In genomic region chrX:113986427-113986826, GRCh38 we compare ENCODE assay signal across 27 cellular contexts.
DNase-seq lines count a peak whose midpoint lies in the region; ATAC-seq, FAIRE-seq and TF ChIP-seq lines count a peak whose summit lies in the region.
"Had no signal": no experiment of that assay in that cellular context is flagged by ENCODE, and none has a peak within 500 bp of the region (broad histone marks: within the 10 kb centered on the region; RNA-seq: fewer than 3 reads in every experiment).

No MANE protein-coding gene starts in this region.

- no peak for ATAC-seq in A549
- no peak for ATAC-seq in HG03342 (IDR thresholded peaks at IDR 0.05; ENCODE audit: unreplicated experiment)
- ATAC-seq: GM12878 had no signal

- H3K4ac ChIP-seq in H1 (replicated peaks; ENCODE audit: insufficient read length, low read depth, low read length), result no peak overlapping the region

- H3K23ac ChIP-seq in H1 (ENCODE audit: insufficient read length), result no peak overlapping the region

- H3K79me1 ChIP-seq in H1 (ENCODE audit: low read depth, low read length), result no peaks in the 10 kb centered on the region

- H3K27me3 ChIP-seq in HUES6 (ENCODE audit: control insufficient read depth, insufficient read depth, low read length) (no peaks in the 10 kb centered on the region), astrocyte (ENCODE audit: insufficient read depth, low read length) (no peaks in the 10 kb centered on the region), H1 (replicated peaks in 1 of 4; ENCODE audit: control insufficient read depth in 3 of 4, extremely low read depth in 1 of 4, insufficient read depth in 3 of 4, low read length in 3 of 4) (no peaks in the 10 kb centered on the region), esophagus muscularis mucosa (no peaks in the 10 kb centered on the region)
- H3K27me3 ChIP-seq: BE2C had no signal

- DNase-seq in A549 (ENCODE audit: low read depth in 1 of 2, low spot score in 1 of 2) (no peak), astrocyte (ENCODE audit: low read depth) (no peak), H1 (ENCODE audit: low read depth in 1 of 2, low spot score in 2 of 2) (no peak), ureter (ENCODE audit: low spot score) (no peak), esophagus muscularis mucosa (ENCODE audit: extremely low spot score) (no peak)
- DNase-seq: ACHN; BE2C; C1 segment of cervical spinal cord; CD4-positive, alpha-beta memory T cell; CD4-positive, CD25-positive, alpha-beta regulatory T cell; CD8-positive, alpha-beta memory T cell; COR-L47; DMS 273 treated with DMSO at 0.1 percent for 48 hours; DMS153; DMS53; DMS79; DND-41; EL; GDM1 had no signal

- no peaks in the 10 kb centered on the region for H3K4me1 ChIP-seq in A549
- peaks cover 21% of the 10 kb centered on the region for H3K4me1 ChIP-seq in HUES6 (ENCODE audit: control insufficient read depth, insufficient read depth, low read length)
- H3K4me1 ChIP-seq in astrocyte (ENCODE audit: insufficient read depth, low read length), result no peaks in the 10 kb centered on the region
- peaks cover 0 to 3% (median 0%) of the 10 kb centered on the region in 4 experiments; a peak in 1 of 7 replicates for H3K4me1 ChIP-seq in H1 (replicated peaks in 1 of 4; ENCODE audit: control insufficient read depth in 3 of 4, insufficient read depth in 4 of 4, low read length in 3 of 4)
- H3K4me1 ChIP-seq in esophagus muscularis mucosa, result no peaks in the 10 kb centered on the region
- H3K4me1 ChIP-seq: BE2C, BLaER1 had no signal

- no peak overlapping the region for H3K4me3 Mint-ChIP-seq in astrocyte (ENCODE audit: unreplicated experiment)
- H3K4me3 Mint-ChIP-seq: CD14-positive monocyte; CD4-positive, alpha-beta memory T cell; CD4-positive, CD25-positive, alpha-beta regulatory T cell; CD8-positive, alpha-beta memory T cell had no signal

- no peak overlapping the region for H3K18ac ChIP-seq in H1 (ENCODE audit: extremely low read depth, low read length)

- H3K9me3 ChIP-seq in A549, result no peaks in the 10 kb centered on the region
- peaks cover 31% of the 10 kb centered on the region for H3K9me3 ChIP-seq in HUES6 (ENCODE audit: control insufficient read depth, insufficient read depth, low read depth, low read length)
- no peaks in the 10 kb centered on the region for H3K9me3 ChIP-seq in astrocyte (ENCODE audit: insufficient read depth, low read depth, low read length)
- peaks cover 3 to 7% of the 10 kb centered on the region in 2 experiments; a peak in 2 of 4 replicates for H3K9me3 ChIP-seq in H1 (ENCODE audit: insufficient read depth in 2 of 2, low read depth in 1 of 2, low read length in 1 of 2)
- no peaks in the 10 kb centered on the region for H3K9me3 ChIP-seq in esophagus muscularis mucosa
- H3K9me3 ChIP-seq: BE2C had no signal

- 67% methylated on average over 1 of the region's 1 CpG for WGBS in A549 (ENCODE audit: missing lambda C conversion rate)
- 90% methylated on average over 1 of the region's 1 CpG; no CpG with 5 or more reads in 1 of the 2 experiments for WGBS in H1 (ENCODE audit: extremely low coverage in 1 of 2, insufficient coverage in 1 of 2, insufficient read length in 1 of 2, insufficient replicate concordance in 2 of 2, low coverage in 1 of 2, low lambda C conversion rate in 2 of 2, missing lambda C conversion rate in 1 of 2), 2 experiments
- WGBS in esophagus muscularis mucosa, result 93% methylated on average over 1 of the region's 1 CpG

- FAIRE-seq in A549 (lab: Jason Lieb, UNC) (no peak), astrocyte (lab: Jason Lieb, UNC) (peak; percentile 34), H1 (lab: Jason Lieb, UNC) (no peak)
- FAIRE-seq: GM12878, GM12892, GM18507 had no signal

- no peak overlapping the region for H4K8ac ChIP-seq in H1 (ENCODE audit: extremely low read depth, insufficient read depth, low read length)

- TF ChIP-seq RAD21 in A549 (conservative IDR thresholded peaks at IDR 0.05 in 1 of 2, IDR thresholded peaks at IDR 0.05 in 1 of 2) (no peak), H1 (IDR thresholded peaks at IDR 0.05 in 1 of 2, conservative IDR thresholded peaks at IDR 0.05 in 1 of 2; ENCODE audit: low read depth in 2 of 2, low read length in 2 of 2) (no peak)

- H3K14ac ChIP-seq in H1 (ENCODE audit: insufficient read length), result no peak overlapping the region

- no peaks in the 10 kb centered on the region for H3K9me3 Mint-ChIP-seq in astrocyte (ENCODE audit: unreplicated experiment)

- H4K5ac ChIP-seq in H1 (ENCODE audit: insufficient read length, low read depth, low read length), result no peak overlapping the region

- POLR2A ChIA-PET in A549 (lab: Yijun Ruan, JAX) (no interaction called here), H1 (lab: Charles Lee; ENCODE audit: partially characterized antibody) (interaction anchor here (1.6 kb wide), 1 partner anchor 12 kb away, joined by 6 read pairs; no protein-coding TSS in a partner anchor)

- no peak for TF ChIP-seq EP300 in A549 (IDR thresholded peaks at IDR 0.05)
- no peak for TF ChIP-seq EP300 in H1 (IDR thresholded peaks at IDR 0.05; ENCODE audit: borderline replicate concordance in 1 of 2, low read depth in 2 of 2, low read length in 2 of 2)
- no peak for TF ChIP-seq EP300 in esophagus muscularis mucosa (IDR thresholded peaks at IDR 0.05)

- H3K27ac ChIP-seq in A549 (no peak overlapping the region), HUES6 (ENCODE audit: low read depth, low read length) (no peak overlapping the region), astrocyte (ENCODE audit: low read depth, low read length) (no peak overlapping the region), H1 (ENCODE audit: low read depth, low read length) (no peak overlapping the region), esophagus muscularis mucosa (replicated peaks in 1 of 4) (no peak overlapping the region)
- H3K27ac ChIP-seq: 22Rv1, BLaER1 had no signal

- intact Hi-C loops in esophagus muscularis mucosa (cut with DNase I), result no loop called here

- no peak overlapping the region for H2BK20ac ChIP-seq in H1 (ENCODE audit: low read length)

- H3K4me3 ChIP-seq in A549, result no peak overlapping the region
- peak overlapping the region; percentile 10; the same call in 1 of the 2 replicates for H3K4me3 ChIP-seq in HUES6 (ENCODE audit: low read depth, low read length)
- no peak overlapping the region for H3K4me3 ChIP-seq in astrocyte (ENCODE audit: insufficient read depth, low read depth, low read length)
- no peak overlapping the region for H3K4me3 ChIP-seq in H1 (ENCODE audit: extremely low read depth in 1 of 4, insufficient read depth in 2 of 4, low read depth in 3 of 4, low read length in 4 of 4)
- H3K4me3 ChIP-seq in esophagus muscularis mucosa, result no peak overlapping the region
- H3K4me3 ChIP-seq: BLaER1, GM12878 had no signal

- H3K27me3 Mint-ChIP-seq in astrocyte (ENCODE audit: low read depth, unreplicated experiment), result no peaks in the 10 kb centered on the region
- H3K27me3 Mint-ChIP-seq: CD4-positive, alpha-beta memory T cell; CD4-positive, CD25-positive, alpha-beta regulatory T cell; CD8-positive, alpha-beta memory T cell had no signal

- peak overlapping the region; percentile 43 for H2BK120ac ChIP-seq in H1 (replicated peaks; ENCODE audit: low read depth, low read length)

- H4K91ac ChIP-seq in H1 (replicated peaks; ENCODE audit: insufficient read length, low read length), result no peak overlapping the region

- H2BK15ac ChIP-seq in H1 (ENCODE audit: low read length), result no peak overlapping the region

- H4K20me1 ChIP-seq in astrocyte (ENCODE audit: insufficient read depth, low read length) (no peaks in the 10 kb centered on the region), H1 (replicated peaks in 1 of 2; ENCODE audit: control insufficient read depth in 1 of 2, insufficient read depth in 2 of 2, low read length in 2 of 2) (no peaks in the 10 kb centered on the region)
- H4K20me1 ChIP-seq: BLaER1 had no signal

- CTCF ChIA-PET in A549 (lab: Yijun Ruan, JAX), result interaction anchor here (0.7 kb wide), 1 partner anchor 179 kb away, joined by 3 read pairs; no protein-coding TSS in a partner anchor
- CTCF ChIA-PET in H1 (lab: Charles Lee; ENCODE audit: partially characterized antibody), result no interaction called here

- H3K79me2 ChIP-seq in astrocyte (ENCODE audit: insufficient read depth, low read length) (no peaks in the 10 kb centered on the region), H1 (ENCODE audit: control insufficient read depth in 1 of 2, insufficient read depth in 2 of 2, low read length in 2 of 2) (peaks cover 0 to 53% of the 10 kb centered on the region in 2 experiments; a peak in 2 of 4 replicates)

- H3K56ac ChIP-seq in H1 (replicated peaks; ENCODE audit: insufficient read length, low read depth, low read length), result no peak overlapping the region

- TF ChIP-seq CTCF in A549 (IDR thresholded peaks at IDR 0.05) (no peak), astrocyte (IDR thresholded peaks at IDR 0.05; ENCODE audit: insufficient read depth, low read depth, low read length) (no peak), H1 (IDR thresholded peaks at IDR 0.05; ENCODE audit: control extremely low read depth in 1 of 3, insufficient read depth in 1 of 3, low read depth in 1 of 3, low read length in 3 of 3) (no peak), esophagus muscularis mucosa (IDR thresholded peaks at IDR 0.05) (no peak)

- no peak overlapping the region for H2AK5ac ChIP-seq in H1 (ENCODE audit: low read depth, low read length)

- TF ChIP-seq POLR2A in A549 (IDR thresholded peaks at IDR 0.05; ENCODE audit: low read length) (no peak), H1 (IDR thresholded peaks at IDR 0.05; ENCODE audit: control extremely low read depth in 1 of 2, low read depth in 2 of 2, low read length in 2 of 2) (no peak), esophagus muscularis mucosa (IDR thresholded peaks at IDR 0.05; ENCODE audit: low read depth) (no peak)

- H3K4me1 Mint-ChIP-seq in astrocyte (ENCODE audit: low read depth, unreplicated experiment), result no peaks in the 10 kb centered on the region
- H3K4me1 Mint-ChIP-seq: CD4-positive, alpha-beta memory T cell; CD4-positive, CD25-positive, alpha-beta regulatory T cell; CD8-positive, alpha-beta memory T cell had no signal

- H3K27ac Mint-ChIP-seq in astrocyte (ENCODE audit: unreplicated experiment), result no peak overlapping the region
- H3K27ac Mint-ChIP-seq: CD14-positive monocyte; CD4-positive, alpha-beta memory T cell; CD4-positive, CD25-positive, alpha-beta regulatory T cell; CD8-positive, alpha-beta memory T cell had no signal

- no peak overlapping the region for H2BK5ac ChIP-seq in H1 (ENCODE audit: low read depth, low read length)

- H3K9ac ChIP-seq in HUES6 (ENCODE audit: low read length) (no peak overlapping the region), astrocyte (ENCODE audit: low read length) (no peak overlapping the region), H1 (replicated peaks in 1 of 4; ENCODE audit: extremely low read depth in 1 of 4, low read depth in 3 of 4, low read length in 3 of 4) (no peak overlapping the region)
- H3K9ac ChIP-seq: BLaER1 had no signal

- H3K23me2 ChIP-seq in H1 (ENCODE audit: low read depth, low read length), result no peaks in the 10 kb centered on the region

- H2BK12ac ChIP-seq in H1 (ENCODE audit: low read depth, low read length), result no peak overlapping the region

- H2AFZ ChIP-seq in astrocyte (ENCODE audit: low read depth, low read length), result no peak overlapping the region
- no peak overlapping the region for H2AFZ ChIP-seq in H1 (ENCODE audit: low read length)

- H3K36me3 Mint-ChIP-seq in astrocyte (ENCODE audit: low read depth, unreplicated experiment), result no peaks in the 10 kb centered on the region
- H3K36me3 Mint-ChIP-seq: CD14-positive monocyte; CD4-positive, alpha-beta memory T cell; CD4-positive, CD25-positive, alpha-beta regulatory T cell; CD8-positive, alpha-beta memory T cell had no signal

- peaks cover 74% of the 10 kb centered on the region for H3K36me3 ChIP-seq in HUES6 (ENCODE audit: control insufficient read depth, insufficient read depth, low read length)
- no peaks in the 10 kb centered on the region for H3K36me3 ChIP-seq in astrocyte (ENCODE audit: insufficient read depth, low read length)
- H3K36me3 ChIP-seq in H1 (ENCODE audit: control insufficient read depth in 2 of 4, insufficient read depth in 4 of 4, low read length in 3 of 4), result peaks cover 2 to 52% (median 21%) of the 10 kb centered on the region in 4 experiments; a peak in 6 of 8 replicates
- no peaks in the 10 kb centered on the region for H3K36me3 ChIP-seq in esophagus muscularis mucosa
- H3K36me3 ChIP-seq: BE2C, BLaER1 had no signal

- H3K4me2 ChIP-seq in A549 (no peak overlapping the region), astrocyte (ENCODE audit: low read length) (no peak overlapping the region), H1 (ENCODE audit: insufficient read depth in 1 of 2, low read depth in 2 of 2, low read length in 2 of 2) (no peak overlapping the region)
- H3K4me2 ChIP-seq: BLaER1 had no signal

Comparison
In these comparisons a context has a peak if more than half of its experiments do, and no peak if none do; other contexts are left out.
1. Of the 18 proteins assayed by ChIP-seq in both H1 and A549: peak only in H1: none; only in A549: MAFK; in both: none; in neither: 17.